In genomic region chr2:224922142-224922727, GRCh38 we compare ENCODE assay signal across 8 cellular contexts.
A peak's percentile ranks its signal among the peaks of the same experiment; 100 is the strongest.
DNase-seq lines count a peak whose midpoint lies in the region; ATAC-seq lines count a peak whose summit lies in the region.

No MANE protein-coding gene starts in this region.

- intact Hi-C loops in activated T-helper 2 cell treated with anti-CD3 and anti-CD28 coated beads, Interferon-gamma antibody, Interleukin-2, Interleukin-4, amounts not matched to agents 10 μg/mL and 5 μg/mL and 100 μg/mL, durations not matched to agents 14 hours and 24 hours and 36 hours (cut with micrococcal nuclease) = loop anchor here (2.0 to 10.0 kb wide), 2 partner anchors 27 to 337 kb away; partner anchors contain the start of gene CUL3

- peak overlapping the region; percentile 62 for H3K27ac Mint-ChIP-seq in activated T-helper 2 cell treated with anti-CD3 and anti-CD28 coated beads, Interferon-gamma antibody, Interleukin-2, Interleukin-4, amounts not matched to agents 10 μg/mL and 5 μg/mL and 100 μg/mL, durations not matched to agents 14 hours and 24 hours and 36 hours
- no peak overlapping the region for H3K27ac Mint-ChIP-seq in stimulated activated naive B cell treated with anti-CD40 and anti-IgM and Interleukin-4, amounts not matched to agents 10 μg/mL and 1 μg/mL and 100 μg/mL, for 72 hours

- DNase-seq in AML-193 (lab: John Stamatoyannopoulos, UW) (peak; percentile 67 to 76), DMS 273 (lab: John Stamatoyannopoulos, UW; ENCODE audit: unreplicated experiment) (no peak), ureter (ENCODE audit: low spot score) (no peak), DMS79 (lab: John Stamatoyannopoulos, UW) (no peak)
- DNase-seq in activated T-helper 2 cell treated with anti-CD3 and anti-CD28 coated beads, Interferon-gamma antibody, Interleukin-2, Interleukin-4, amounts not matched to agents 10 μg/mL and 5 μg/mL and 100 μg/mL, durations not matched to agents 14 hours and 24 hours and 36 hours (ENCODE audit: low spot score) = no peak
- no peak for DNase-seq in stimulated activated naive B cell treated with anti-CD40 and anti-IgM and Interleukin-4, amounts not matched to agents 10 μg/mL and 1 μg/mL and 100 μg/mL, for 72 hours

- H3K4me3 Mint-ChIP-seq in activated T-helper 2 cell treated with anti-CD3 and anti-CD28 coated beads, Interferon-gamma antibody, Interleukin-2, Interleukin-4, amounts not matched to agents 10 μg/mL and 5 μg/mL and 100 μg/mL, durations not matched to agents 14 hours and 24 hours and 36 hours (ENCODE audit: low read depth) = no peak overlapping the region
- peak overlapping the region in 1 of 2 donors; percentile 6 for H3K4me3 Mint-ChIP-seq in stimulated activated naive B cell treated with anti-CD40 and anti-IgM and Interleukin-4, amounts not matched to agents 10 μg/mL and 1 μg/mL and 100 μg/mL, for 72 hours

- peaks cover 30% of the 10 kb centered on the region for H3K36me3 Mint-ChIP-seq in activated T-helper 2 cell treated with anti-CD3 and anti-CD28 coated beads, Interferon-gamma antibody, Interleukin-2, Interleukin-4, amounts not matched to agents 10 μg/mL and 5 μg/mL and 100 μg/mL, durations not matched to agents 14 hours and 24 hours and 36 hours (ENCODE audit: low read depth)
- peaks cover 36 to 37% of the 10 kb centered on the region in 2 donors for H3K36me3 Mint-ChIP-seq in stimulated activated naive B cell treated with anti-CD40 and anti-IgM and Interleukin-4, amounts not matched to agents 10 μg/mL and 1 μg/mL and 100 μg/mL, for 72 hours

- ATAC-seq in GM19324 (IDR thresholded peaks at IDR 0.05; ENCODE audit: low FRiP score, unreplicated experiment) = peak; percentile 66
- peak; percentile 65 for ATAC-seq in HG03196 (IDR thresholded peaks at IDR 0.05; ENCODE audit: unreplicated experiment)
- ATAC-seq in stimulated activated naive B cell treated with anti-CD40 and anti-IgM and Interleukin-4, amounts not matched to agents 10 μg/mL and 1 μg/mL and 100 μg/mL, for 72 hours (replicated peaks) = peak; percentile 74 to 79

- no peaks in the 10 kb centered on the region for H3K27me3 Mint-ChIP-seq in activated T-helper 2 cell treated with anti-CD3 and anti-CD28 coated beads, Interferon-gamma antibody, Interleukin-2, Interleukin-4, amounts not matched to agents 10 μg/mL and 5 μg/mL and 100 μg/mL, durations not matched to agents 14 hours and 24 hours and 36 hours (ENCODE audit: low read depth)
- no peaks in the 10 kb centered on the region for H3K27me3 Mint-ChIP-seq in stimulated activated naive B cell treated with anti-CD40 and anti-IgM and Interleukin-4, amounts not matched to agents 10 μg/mL and 1 μg/mL and 100 μg/mL, for 72 hours

- no peaks in the 10 kb centered on the region for H3K9me3 Mint-ChIP-seq in activated T-helper 2 cell treated with anti-CD3 and anti-CD28 coated beads, Interferon-gamma antibody, Interleukin-2, Interleukin-4, amounts not matched to agents 10 μg/mL and 5 μg/mL and 100 μg/mL, durations not matched to agents 14 hours and 24 hours and 36 hours
- peaks cover 1 to 4% of the 10 kb centered on the region in 2 donors for H3K9me3 Mint-ChIP-seq in stimulated activated naive B cell treated with anti-CD40 and anti-IgM and Interleukin-4, amounts not matched to agents 10 μg/mL and 1 μg/mL and 100 μg/mL, for 72 hours

- H3K4me1 Mint-ChIP-seq in activated T-helper 2 cell treated with anti-CD3 and anti-CD28 coated beads, Interferon-gamma antibody, Interleukin-2, Interleukin-4, amounts not matched to agents 10 μg/mL and 5 μg/mL and 100 μg/mL, durations not matched to agents 14 hours and 24 hours and 36 hours (ENCODE audit: low read depth) = peaks cover 50% of the 10 kb centered on the region
- peaks cover 30 to 43% of the 10 kb centered on the region in 2 donors for H3K4me1 Mint-ChIP-seq in stimulated activated naive B cell treated with anti-CD40 and anti-IgM and Interleukin-4, amounts not matched to agents 10 μg/mL and 1 μg/mL and 100 μg/mL, for 72 hours

Comparison
In these comparisons a context has a peak if more than half of its experiments do, and no peak if none do; other contexts are left out.
1. DNase-seq: peak in AML-193 (2 of 2); none in activated T-helper 2 cell treated with anti-CD3 and anti-CD28 coated beads, Interferon-gamma antibody, Interleukin-2, Interleukin-4, amounts not matched to agents 10 μg/mL and 5 μg/mL and 100 μg/mL, durations not matched to agents 14 hours and 24 hours and 36 hours (single experiment), stimulated activated naive B cell treated with anti-CD40 and anti-IgM and Interleukin-4, amounts not matched to agents 10 μg/mL and 1 μg/mL and 100 μg/mL, for 72 hours (single experiment), DMS 273 (single experiment), ureter (single experiment) and DMS79 (single experiment).
2. Peak in every context shown above with its lines, with median percentiles within 50 percentile points of each other: ATAC-seq.